29 cellular contexts compared by ENCODE assay signal in genomic region chr11:130806746-130807145, GRCh38.
DNase-seq lines count a peak whose midpoint lies in the region; ATAC-seq and TF ChIP-seq lines count a peak whose summit lies in the region.
"Had no signal": no experiment of that assay in that cellular context is flagged by ENCODE, and none has a peak within 500 bp of the region (broad histone marks: within the 10 kb centered on the region; RNA-seq: fewer than 3 reads in every experiment).

No MANE protein-coding gene starts in this region.

- no peak overlapping the region for H2BK120ac ChIP-seq in mesendoderm (ENCODE audit: low read depth, low read length)

- H3K9me3 Mint-ChIP-seq in GM23338 = no peaks in the 10 kb centered on the region
- H3K9me3 Mint-ChIP-seq: activated CD4-positive, alpha-beta memory T cell treated with anti-CD3 and anti-CD28 coated beads for 36 hours; activated naive CD8-positive, alpha-beta T cell treated with anti-CD3 and anti-CD28 coated beads, Interleukin-2, amount 50 U/mL, for 24 hours; effector memory CD8-positive, alpha-beta T cell had no signal

- intact Hi-C loops in dorsolateral prefrontal cortex (cut with DNase I) = no loop called here

- no peak overlapping the region for H3K4me3 Mint-ChIP-seq in GM23338
- H3K4me3 Mint-ChIP-seq: activated CD4-positive, alpha-beta memory T cell treated with anti-CD3 and anti-CD28 coated beads for 36 hours; activated naive CD8-positive, alpha-beta T cell treated with anti-CD3 and anti-CD28 coated beads, Interleukin-2, amount 50 U/mL, for 24 hours; effector memory CD8-positive, alpha-beta T cell; T-helper 17 cell had no signal

- DNase-seq in DMS79 treated with DMSO at 0.1 percent for 48 hours (lab: John Stamatoyannopoulos, UW) (peak; percentile 17), GM23338 (ENCODE audit: low spot score) (peak; percentile 49), astrocyte of the hippocampus (ENCODE audit: low read depth, low spot score) (peak; percentile 20), mesendoderm (peak; percentile 57), erythroblast (lab: John Stamatoyannopoulos, UW) (no peak), dorsolateral prefrontal cortex (no peak), GM10266 (ENCODE audit: extremely low spot score) (no peak)
- DNase-seq: activated CD4-positive, alpha-beta memory T cell treated with anti-CD3 and anti-CD28 coated beads for 36 hours; activated naive CD4-positive, alpha-beta T cell; activated naive CD8-positive, alpha-beta T cell treated with anti-CD3 and anti-CD28 coated beads, Interleukin-2, amount 50 U/mL, for 24 hours; DMS 273 treated with DMSO at 0.1 percent for 48 hours; effector memory CD8-positive, alpha-beta T cell; glutamatergic neuron; GOT3; Kasumi-1; left ventricle myocardium inferior; MV-4-11; NCI-H1694; NCI-H510A treated with DMSO at 0.1 percent for 48 hours; Right ventricle myocardium superior; T-helper 17 cell; tibial artery had no signal

- peak overlapping the region; percentile 40; the same call in 1 of the 2 replicates for H3K4me2 ChIP-seq in GM23338
- H3K4me2 ChIP-seq in mesendoderm (ENCODE audit: low read length) = no peak overlapping the region
- H3K4me2 ChIP-seq: BLaER1 had no signal

- no peaks in the 10 kb centered on the region for H3K79me1 ChIP-seq in mesendoderm (ENCODE audit: low read length)

- H3K4me1 ChIP-seq in GM23338 (ENCODE audit: insufficient read depth) = peaks cover 17% of the 10 kb centered on the region
- no peaks in the 10 kb centered on the region for H3K4me1 ChIP-seq in mesendoderm (ENCODE audit: control insufficient read depth, low read depth, low read length)
- H3K4me1 ChIP-seq: left ventricle myocardium inferior, tibial artery had no signal

- no peak overlapping the region for H3K27ac ChIP-seq in GM23338 (ENCODE audit: low read depth)
- H3K27ac ChIP-seq in mesendoderm (ENCODE audit: low read depth, low read length) = no peak overlapping the region
- H3K27ac ChIP-seq in dorsolateral prefrontal cortex = no peak overlapping the region
- H3K27ac ChIP-seq: BLaER1, coronary artery, left ventricle myocardium inferior, neutrophil, tibial artery had no signal

- no peak overlapping the region for H4K8ac ChIP-seq in mesendoderm (ENCODE audit: low read depth, low read length)

- no peak for TF ChIP-seq POLR2A in erythroblast (IDR thresholded peaks at IDR 0.05; ENCODE audit: low read length)

- H2BK15ac ChIP-seq in mesendoderm (replicated peaks; ENCODE audit: low read depth) = no peak overlapping the region

- H3K27me3 ChIP-seq in GM23338 (ENCODE audit: insufficient read depth) (no peaks in the 10 kb centered on the region), mesendoderm (ENCODE audit: insufficient read depth, low read length, poor library complexity) (no peaks in the 10 kb centered on the region), dorsolateral prefrontal cortex (peaks cover 0 to 8% (median 0%) of the 10 kb centered on the region in 45 donors)
- H3K27me3 ChIP-seq: BLaER1, neutrophil, tibial artery had no signal

- no peaks in the 10 kb centered on the region for H3F3A ChIP-seq in GM23338 (replicated peaks; ENCODE audit: low read depth)

- peak; percentile 35; the same call in 2 of the 3 replicates for ATAC-seq in GM23338
- ATAC-seq: activated CD4-positive, CD25-positive, alpha-beta regulatory T cell treated with anti-CD3 and anti-CD28 coated beads, Interleukin-2, amount 50 U/mL, for 24 hours; activated naive CD8-positive, alpha-beta T cell treated with anti-CD3 and anti-CD28 coated beads, Interleukin-2, amount 50 U/mL, for 24 hours; effector memory CD8-positive, alpha-beta T cell; Panc1; sciatic nerve; SK-N-SH treated with all-trans-retinoic acid at 6 μM for 48 hours; T-helper 17 cell had no signal

- TF ChIP-seq CTCF in GM23338 (conservative IDR thresholded peaks at IDR 0.05; ENCODE audit: low read depth in 2 of 2) = no peak
- TF ChIP-seq CTCF in dorsolateral prefrontal cortex (IDR thresholded peaks at IDR 0.05 in 54 of 56, conservative IDR thresholded peaks at IDR 0.05 in 2 of 56; ENCODE audit: low read depth in 1 of 56, partially characterized antibody in 56 of 56) = no peak
- no peak for TF ChIP-seq CTCF in GM10266 (IDR thresholded peaks at IDR 0.05; ENCODE audit: control insufficient read depth, insufficient read depth, low read depth, missing control alignments)

- H3K4me1 Mint-ChIP-seq in GM23338 = peaks cover 32% of the 10 kb centered on the region
- H3K4me1 Mint-ChIP-seq: activated naive CD8-positive, alpha-beta T cell treated with anti-CD3 and anti-CD28 coated beads, Interleukin-2, amount 50 U/mL, for 24 hours; T-helper 17 cell had no signal

- H4K5ac ChIP-seq in mesendoderm (ENCODE audit: low read length) = no peak overlapping the region

- no peak overlapping the region for H3K27ac Mint-ChIP-seq in GM23338
- H3K27ac Mint-ChIP-seq: activated CD4-positive, alpha-beta memory T cell treated with anti-CD3 and anti-CD28 coated beads for 36 hours; activated naive CD8-positive, alpha-beta T cell treated with anti-CD3 and anti-CD28 coated beads, Interleukin-2, amount 50 U/mL, for 24 hours; effector memory CD8-positive, alpha-beta T cell; T-helper 17 cell had no signal

- H3K36me3 Mint-ChIP-seq in GM23338 (ENCODE audit: low read depth) = no peaks in the 10 kb centered on the region
- H3K36me3 Mint-ChIP-seq: activated CD4-positive, alpha-beta memory T cell treated with anti-CD3 and anti-CD28 coated beads for 36 hours had no signal

- no peaks in the 10 kb centered on the region for H4K20me1 ChIP-seq in GM23338 (replicated peaks; ENCODE audit: insufficient read depth)
- H4K20me1 ChIP-seq: BLaER1 had no signal

- H3K27me3 Mint-ChIP-seq in GM23338 (ENCODE audit: insufficient read depth, low read depth, poor library complexity) = peaks cover 2% of the 10 kb centered on the region
- H3K27me3 Mint-ChIP-seq: activated CD4-positive, alpha-beta memory T cell treated with anti-CD3 and anti-CD28 coated beads for 36 hours had no signal

- H3K36me3 ChIP-seq in GM23338 (ENCODE audit: insufficient read depth) = no peaks in the 10 kb centered on the region
- no peaks in the 10 kb centered on the region for H3K36me3 ChIP-seq in mesendoderm (ENCODE audit: control insufficient read depth, insufficient read depth, low read length)
- H3K36me3 ChIP-seq: BLaER1, left ventricle myocardium inferior, neutrophil, tibial artery had no signal

- no peaks in the 10 kb centered on the region for H3K79me2 ChIP-seq in GM23338 (replicated peaks; ENCODE audit: insufficient read depth)
- H3K79me2 ChIP-seq in mesendoderm (ENCODE audit: control insufficient read depth, insufficient read depth, low read length) = no peaks in the 10 kb centered on the region

- no peak overlapping the region for H3K9ac ChIP-seq in mesendoderm (ENCODE audit: low read length)
- H3K9ac ChIP-seq: BLaER1 had no signal

- no peak overlapping the region for H3K23ac ChIP-seq in mesendoderm (ENCODE audit: low read length)

- no peak overlapping the region for H3K4ac ChIP-seq in mesendoderm (ENCODE audit: low read depth, low read length)

- no peak overlapping the region for H3K56ac ChIP-seq in mesendoderm (ENCODE audit: low read length)

- H3K18ac ChIP-seq in mesendoderm (ENCODE audit: low read length) = no peak overlapping the region

- H3K9me2 ChIP-seq in GM23338 (ENCODE audit: insufficient read depth) = peaks cover 10% of the 10 kb centered on the region

- H2AK5ac ChIP-seq in mesendoderm (ENCODE audit: low read length) = no peak overlapping the region

- H3K4me3 ChIP-seq in GM23338 (no peak overlapping the region), mesendoderm (ENCODE audit: low read length) (no peak overlapping the region), dorsolateral prefrontal cortex (no peak overlapping the region)
- H3K4me3 ChIP-seq: BLaER1, coronary artery, left ventricle myocardium inferior, tibial artery had no signal

- H2BK5ac ChIP-seq in mesendoderm (ENCODE audit: low read length) = no peak overlapping the region

- peak overlapping the region; percentile 45; the same call in 1 of the 2 replicates for H2AFZ ChIP-seq in GM23338

- WGBS in mesendoderm (ENCODE audit: extremely low coverage, insufficient coverage, low lambda C conversion rate) = no CpG with 5 or more reads among the region's 3 CpGs

TF ChIP-seq in GM23338, 12 proteins besides CTCF, POLR2A, EP300 and RAD21:
- TF ChIP-seq NANOG (IDR thresholded peaks at IDR 0.05; ENCODE audit: borderline replicate concordance) (no peak), CREB1 (CRISPR knock-in tag; IDR thresholded peaks at IDR 0.05; ENCODE audit: low read depth) (no peak), ZNF331 (CRISPR knock-in tag; IDR thresholded peaks at IDR 0.05; ENCODE audit: low read depth) (no peak), EZH2phosphoT487 (IDR thresholded peaks at IDR 0.05; ENCODE audit: unreplicated experiment) (no peak), REST (IDR thresholded peaks at IDR 0.05; ENCODE audit: unreplicated experiment) (no peak), EZH2 (IDR thresholded peaks at IDR 0.05; ENCODE audit: low read depth, unreplicated experiment) (no peak), POLR2AphosphoS5 (IDR thresholded peaks at IDR 0.05; ENCODE audit: low read depth) (no peak)

Comparison
In these comparisons a context has a peak if more than half of its experiments do, and no peak if none do; other contexts are left out.
1. DNase-seq: peak in DMS79 treated with DMSO at 0.1 percent for 48 hours (single experiment), GM23338 (single experiment), astrocyte of the hippocampus (single experiment) and mesendoderm (single experiment); none in erythroblast (0 of 2), dorsolateral prefrontal cortex (0 of 10) and GM10266 (single experiment).